ENCODE assay signal across 13 cellular contexts in genomic region chr7:76591602-76592304, GRCh38. TPM values are rescaled to one million over a fixed set of nuclear protein-coding genes. Genes with fewer than 3 reads are reported as not detected.
DNase-seq lines count a peak whose midpoint lies in the region; ATAC-seq, FAIRE-seq and TF ChIP-seq lines count a peak whose summit lies in the region.
"Not testable (repeated sequence)": the region's sequence is repeated elsewhere in the genome, so short reads cannot be mapped to it uniquely, and the experiment has no call there.
"Had no signal": no experiment of that assay in that cellular context is flagged by ENCODE, and none has a peak within 500 bp of the region (broad histone marks: within the 10 kb centered on the region; RNA-seq: fewer than 3 reads in every experiment).

No MANE protein-coding gene starts in this region.

- POLR2A ChIA-PET in activated B cell treated with CpG ODN at 0.5 μM for 24 hours (lab: Charles Lee), result not testable (repeated sequence)

- H3K36me3 Mint-ChIP-seq in activated B cell treated with CpG ODN at 0.5 μM for 24 hours (ENCODE audit: low read depth), result not testable (repeated sequence)

- peaks cover 32% of the 10 kb centered on the region for H3K4me1 Mint-ChIP-seq in activated B cell treated with CpG ODN at 0.5 μM for 24 hours

- intact Hi-C loops in activated B cell treated with CpG ODN at 0.5 μM for 24 hours (cut with micrococcal nuclease), result not testable (repeated sequence)

- 55 to 58% (median 56%) methylated on average over 2 of the region's 2 CpGs for WGBS in small intestine, 3 donors

- not testable (repeated sequence) for H3K9me3 ChIP-seq in small intestine (ENCODE audit: control insufficient read depth, low read depth)

- H3K27ac Mint-ChIP-seq in activated B cell treated with CpG ODN at 0.5 μM for 24 hours, result peak overlapping the region; percentile 12

- H3K27me3 ChIP-seq in small intestine (ENCODE audit: control insufficient read depth in 2 of 2, insufficient read depth in 2 of 2, low read length in 2 of 2), result not testable (repeated sequence)

- H3K27ac ChIP-seq in small intestine (ENCODE audit: low read depth in 1 of 2, low read length in 1 of 2), result peak overlapping the region in 1 of 2 donors; percentile 4

- H3K9me3 Mint-ChIP-seq in activated B cell treated with CpG ODN at 0.5 μM for 24 hours, result not testable (repeated sequence)

- not testable (repeated sequence) for H3K4me3 Mint-ChIP-seq in activated B cell treated with CpG ODN at 0.5 μM for 24 hours

- not testable (repeated sequence) for H3K27me3 Mint-ChIP-seq in activated B cell treated with CpG ODN at 0.5 μM for 24 hours

- H3K4me3 ChIP-seq in GM12875 (ENCODE audit: low read depth, low read length); small intestine (ENCODE audit: low read depth in 1 of 2, low read length in 2 of 2): not testable (repeated sequence)

- not testable (repeated sequence) for DNase-seq in activated B cell treated with CpG ODN at 0.5 μM for 24 hours
- DNase-seq in small intestine, result peak; percentile 59

- 0 out of 2 replicates have a peak, but pooled peaks have one; percentile 16 for TF ChIP-seq CTCF in GM12875 (IDR thresholded peaks at IDR 0.05; ENCODE audit: borderline replicate concordance, insufficient read depth, low read depth, low read length)
- TF ChIP-seq CTCF in activated B cell treated with CpG ODN at 0.5 μM for 24 hours (IDR thresholded peaks at IDR 0.05), result not testable (repeated sequence)

- FAIRE-seq in small intestine (lab: Jason Lieb, UNC), result not testable (repeated sequence)

- not testable (repeated sequence) for H3K4me1 ChIP-seq in small intestine (ENCODE audit: control insufficient read depth in 2 of 2, insufficient read depth in 1 of 2, low read depth in 1 of 2, low read length in 1 of 2)

- peak; percentile 65 for ATAC-seq in GM19023 (IDR thresholded peaks at IDR 0.05; ENCODE audit: unreplicated experiment)
- peak; percentile 77 for ATAC-seq in GM21390 (IDR thresholded peaks at IDR 0.05; ENCODE audit: unreplicated experiment)
- ATAC-seq in HG02759 (IDR thresholded peaks at IDR 0.05; ENCODE audit: unreplicated experiment), result peak; percentile 86
- ATAC-seq in HG03103 (IDR thresholded peaks at IDR 0.05; ENCODE audit: low read depth, unreplicated experiment), result peak; percentile 89
- peak; percentile 62 for ATAC-seq in HG03565 (IDR thresholded peaks at IDR 0.05; ENCODE audit: unreplicated experiment)
- peak; percentile 89 for ATAC-seq in activated B cell treated with CpG ODN at 0.5 μM for 24 hours (ENCODE audit: low read depth)

- CTCF ChIA-PET in activated B cell treated with CpG ODN at 0.5 μM for 24 hours (lab: Charles Lee), result not testable (repeated sequence)

- not testable (repeated sequence) for H3K36me3 ChIP-seq in small intestine (ENCODE audit: control insufficient read depth in 2 of 2, insufficient read depth in 2 of 2, low read length in 2 of 2)

RNA-seq across cellular contexts. Expression of gene POMZP3, which starts 35.3 kb away (rescaled TPM):
- 9.8 and 14.3 TPM in 2 replicates for total RNA-seq in activated B cell treated with CpG ODN at 0.5 μM for 24 hours
- 10 to 100 TPM in 2 of 3 donors, 1 to 10 TPM in 1; 8.9 to 14.5 (median 13.9) TPM for polyA plus RNA-seq in small intestine

RNA-seq across cellular contexts. Expression of gene SPDYE16, which starts 48.7 kb away (rescaled TPM):
- 0.59 TPM in 1 of 2 replicates, not detected in the other for total RNA-seq in activated B cell treated with CpG ODN at 0.5 μM for 24 hours
- under 1 TPM in 1 of 3 donors, not detected in 2; 0.10 TPM for polyA plus RNA-seq in small intestine
- total RNA-seq: glomerular endothelial cell, H1, mucosa of gallbladder, NCI-H460, Right ventricle myocardium inferior had no signal
- polyA plus RNA-seq: H1 had no signal
